24 cellular contexts compared by ENCODE assay signal in genomic region chr10:109963439-109963838, GRCh38. TPM values are rescaled to one million over a fixed set of nuclear protein-coding genes. Genes with fewer than 3 reads are reported as not detected.
DNase-seq lines count a peak whose midpoint lies in the region; ATAC-seq and TF ChIP-seq lines count a peak whose summit lies in the region.
"Had no signal": no experiment of that assay in that cellular context is flagged by ENCODE, and none has a peak within 500 bp of the region (broad histone marks: within the 10 kb centered on the region; RNA-seq: fewer than 3 reads in every experiment).

No MANE protein-coding gene starts in this region.

- H3K36me3 Mint-ChIP-seq in mesothelial cell of epicardium = no peaks in the 10 kb centered on the region
- H3K36me3 Mint-ChIP-seq: activated CD4-positive, alpha-beta memory T cell treated with anti-CD3 and anti-CD28 coated beads for 36 hours; CD8-positive, alpha-beta memory T cell; T-cell had no signal

- no peak overlapping the region for H3K4me3 ChIP-seq in AG09309 (ENCODE audit: control insufficient read depth, low read depth, low read length)
- H3K4me3 ChIP-seq in MG63 = no peak overlapping the region
- H3K4me3 ChIP-seq: spleen, vagina had no signal

- peaks cover 49% of the 10 kb centered on the region for H3K4me1 Mint-ChIP-seq in mesothelial cell of epicardium
- H3K4me1 Mint-ChIP-seq: CD8-positive, alpha-beta memory T cell had no signal

- no peaks in the 10 kb centered on the region for H3K27me3 ChIP-seq in MG63
- H3K27me3 ChIP-seq: foreskin keratinocyte, spleen, vagina had no signal

- H3K9me3 ChIP-seq in MG63 = no peaks in the 10 kb centered on the region
- H3K9me3 ChIP-seq: spleen, vagina had no signal

- no peak overlapping the region for H3K4me3 Mint-ChIP-seq in mesothelial cell of epicardium
- H3K4me3 Mint-ChIP-seq: activated CD4-positive, alpha-beta memory T cell treated with anti-CD3 and anti-CD28 coated beads for 36 hours; CD8-positive, alpha-beta memory T cell; neural crest cell; T-cell had no signal

- H3K27me3 Mint-ChIP-seq in mesothelial cell of epicardium (ENCODE audit: low read depth) = no peaks in the 10 kb centered on the region
- H3K27me3 Mint-ChIP-seq: activated CD4-positive, alpha-beta memory T cell treated with anti-CD3 and anti-CD28 coated beads for 36 hours; CD8-positive, alpha-beta memory T cell; T-cell had no signal

- no peaks in the 10 kb centered on the region for H3K36me3 ChIP-seq in MG63
- H3K36me3 ChIP-seq: spleen, vagina had no signal

- ATAC-seq in HG02870 (IDR thresholded peaks at IDR 0.05; ENCODE audit: unreplicated experiment) = no peak
- ATAC-seq: foreskin keratinocyte, Right ventricle myocardium inferior, T-cell had no signal

- TF ChIP-seq CTCF in AG09309 (IDR thresholded peaks at IDR 0.05; ENCODE audit: control insufficient read depth, insufficient read depth, low read depth, low read length, missing control alignments) = no peak
- no peak for TF ChIP-seq CTCF in mesothelial cell of epicardium (IDR thresholded peaks at IDR 0.05; ENCODE audit: unreplicated experiment)

- no peaks in the 10 kb centered on the region for H3K9me3 Mint-ChIP-seq in mesothelial cell of epicardium
- H3K9me3 Mint-ChIP-seq: activated CD4-positive, alpha-beta memory T cell treated with anti-CD3 and anti-CD28 coated beads for 36 hours; CD8-positive, alpha-beta memory T cell; neural crest cell; T-cell had no signal

- DNase-seq in AG09309 (ENCODE audit: low read depth) (peak; percentile 61), NCI-H1694 treated with DMSO at 0.1 percent for 48 hours (lab: John Stamatoyannopoulos, UW) (peak; percentile 66), brain pericyte (ENCODE audit: low read depth, low spot score) (peak; percentile 83), mesothelial cell of epicardium (ENCODE audit: low spot score in 2 of 2, unreplicated experiment in 2 of 2) (no peak), SW 1271 (lab: John Stamatoyannopoulos, UW) (no peak), MG63 (no peak), T1000 (lab: John Stamatoyannopoulos, UW) (no peak)
- DNase-seq: activated CD4-positive, alpha-beta memory T cell treated with anti-CD3 and anti-CD28 coated beads for 36 hours; activated naive CD4-positive, alpha-beta T cell; activated T-cell treated with anti-CD3 and anti-CD28 coated beads, Interleukin-2, amount 50 U/mL, for 1 hour; anterior cingulate cortex; CD8-positive, alpha-beta memory T cell; DMS79 treated with DMSO at 0.1 percent for 48 hours; foreskin keratinocyte; kidney glomerular epithelial cell; NCI-H2081 treated with DMSO at 0.1 percent for 48 hours; NCI-H510A treated with DMSO at 0.1 percent for 48 hours; spleen; stimulated activated CD8-positive, alpha-beta memory T cell treated with anti-CD3 and anti-CD28 coated beads, Interleukin-4, amount 100 ng/mL, for 48 hours; T-cell had no signal

- peak overlapping the region; percentile 47 for H3K27ac Mint-ChIP-seq in mesothelial cell of epicardium
- H3K27ac Mint-ChIP-seq: activated CD4-positive, alpha-beta memory T cell treated with anti-CD3 and anti-CD28 coated beads for 36 hours; T-cell had no signal

RNA-seq across cellular contexts. Expression of gene XPNPEP1, which starts 40.1 kb away (rescaled TPM):
- 85.6 to 88.7 TPM (median 87.7 TPM) in 3 replicates for total RNA-seq in mesothelial cell of epicardium
- total RNA-seq in MG63 (2014; rRNA removed; shearing (Covaris generic); ENCODE audit: low replicate concordance) = 63.4 and 130 TPM in 2 replicates

RNA-seq across cellular contexts. Expression of gene ADD3, which starts 44.3 kb away (rescaled TPM):
- 98.7 to 104 TPM (median 101 TPM) in 3 replicates for total RNA-seq in mesothelial cell of epicardium
- 14.1 and 40.2 TPM in 2 replicates for total RNA-seq in MG63 (2014; rRNA removed; shearing (Covaris generic); ENCODE audit: low replicate concordance)

Comparison
In these comparisons a context has a peak if more than half of its experiments do, and no peak if none do; other contexts are left out.
1. DNase-seq: peak in AG09309 (single experiment), NCI-H1694 treated with DMSO at 0.1 percent for 48 hours (single experiment) and brain pericyte (single experiment); none in mesothelial cell of epicardium (0 of 2), SW 1271 (0 of 2), MG63 (single experiment) and T1000 (single experiment).